24 cellular contexts compared by ENCODE assay signal in genomic region chr17:57533684-57534305, GRCh38.
A peak's percentile ranks its signal among the peaks of the same experiment; 100 is the strongest.
DNase-seq lines count a peak whose midpoint lies in the region; ATAC-seq and TF ChIP-seq lines count a peak whose summit lies in the region.
"Had no signal": no experiment of that assay in that cellular context is flagged by ENCODE, and none has a peak within 500 bp of the region (broad histone marks: within the 10 kb centered on the region; RNA-seq: fewer than 3 reads in every experiment).

No MANE protein-coding gene starts in this region.

- 86% methylated on average over 5 of the region's 5 CpGs for WGBS in right cardiac atrium
- 60% methylated on average over 1 of the region's 5 CpGs; no CpG with 5 or more reads in 1 of the 2 experiments for WGBS in IMR-90 (ENCODE audit: extremely low coverage in 2 of 2, insufficient read length in 1 of 2), 2 experiments
- WGBS in thymus, result 96% methylated on average over 5 of the region's 5 CpGs

- 0 out of 4 replicates have a peak, but pooled peaks cover 0 to 8% of the 10 kb centered on the region in 2 experiments for H3K79me1 ChIP-seq in IMR-90 (ENCODE audit: low read depth in 1 of 2, low read length in 2 of 2)

- H3K56ac ChIP-seq in IMR-90 (ENCODE audit: extremely low read depth, insufficient read depth, low read length), result no peak overlapping the region

- no peak overlapping the region for H3K14ac ChIP-seq in IMR-90 (replicated peaks; ENCODE audit: low read depth, low read length)

- H3K4me2 ChIP-seq in IMR-90 (ENCODE audit: low read depth, low read length), result no peak overlapping the region
- H3K4me2 ChIP-seq: smooth muscle cell had no signal

- no peaks in the 10 kb centered on the region for H3K36me3 Mint-ChIP-seq in brain

- TF ChIP-seq CTCF in IMR-90 (conservative IDR thresholded peaks at IDR 0.05; ENCODE audit: low read depth, low read length) (no peak), brain (conservative IDR thresholded peaks at IDR 0.05) (no peak)

- H2AK5ac ChIP-seq in IMR-90 (ENCODE audit: low read depth, low read length), result no peak overlapping the region

- intact Hi-C loops in left ventricle myocardium superior (cut with micrococcal nuclease), result no loop called here
- intact Hi-C loops in right cardiac atrium (cut with DNase I), result no loop called here
- intact Hi-C loops in IMR-90 (cut with micrococcal nuclease), result no loop called here

- no peak overlapping the region for H3K18ac ChIP-seq in IMR-90 (ENCODE audit: low read depth, low read length)

- H3K27me3 ChIP-seq in right cardiac atrium (ENCODE audit: control insufficient read depth, insufficient read depth) (no peaks in the 10 kb centered on the region), IMR-90 (ENCODE audit: control insufficient read depth, insufficient read depth, low read length) (no peaks in the 10 kb centered on the region), thymus (ENCODE audit: control insufficient read depth, insufficient read depth) (no peaks in the 10 kb centered on the region), MG63 (no peaks in the 10 kb centered on the region)
- H3K27me3 ChIP-seq: heart left ventricle, testis had no signal

- CTCF ChIA-PET in IMR-90 (lab: Yijun Ruan, JAX), result interaction anchor here (1.3 kb wide), 1 partner anchor 19 kb away, joined by 4 read pairs; no protein-coding TSS in a partner anchor

- no peak overlapping the region for H2BK5ac ChIP-seq in IMR-90 (ENCODE audit: low read depth, low read length, poor library complexity, severe bottlenecking)

- H3K4me3 Mint-ChIP-seq in brain, result no peak overlapping the region
- H3K4me3 Mint-ChIP-seq: CD4-positive, alpha-beta memory T cell; effector memory CD8-positive, alpha-beta T cell had no signal

- no peak for TF ChIP-seq POLR2A in IMR-90 (IDR thresholded peaks at IDR 0.05; ENCODE audit: low read depth, low read length)

- H3K36me3 ChIP-seq in IMR-90 (ENCODE audit: control insufficient read depth, insufficient read depth, low read length), result no peaks in the 10 kb centered on the region
- peaks cover 3% of the 10 kb centered on the region for H3K36me3 ChIP-seq in thymus (ENCODE audit: control insufficient read depth, insufficient read depth)
- H3K36me3 ChIP-seq in MG63, result no peaks in the 10 kb centered on the region

- no peak overlapping the region for H2BK120ac ChIP-seq in IMR-90 (ENCODE audit: low read depth, low read length)

- no peaks in the 10 kb centered on the region for H3K9me3 Mint-ChIP-seq in brain
- H3K9me3 Mint-ChIP-seq: CD4-positive, alpha-beta memory T cell; effector memory CD8-positive, alpha-beta T cell had no signal

- no peak overlapping the region for H3K23ac ChIP-seq in IMR-90 (ENCODE audit: low read depth, low read length)

- no peak overlapping the region for H4K5ac ChIP-seq in IMR-90 (ENCODE audit: low read depth, low read length)

- no peak overlapping the region for H2BK15ac ChIP-seq in IMR-90 (ENCODE audit: low read depth, low read length)

- no TSS peak for BruUV-seq in IMR-90 (replicated peaks; lab: Mats Ljungman, UMichigan)

- TF ChIP-seq RAD21 in IMR-90 (IDR thresholded peaks at IDR 0.05; ENCODE audit: low read length), result no peak

- H3K4me3 ChIP-seq in right cardiac atrium (ENCODE audit: low read length), result no peak overlapping the region
- no peak overlapping the region for H3K4me3 ChIP-seq in IMR-90 (ENCODE audit: insufficient read depth, low read depth, low read length)
- no peak overlapping the region for H3K4me3 ChIP-seq in thymus (ENCODE audit: low read length)
- no peak overlapping the region for H3K4me3 ChIP-seq in MG63
- H3K4me3 ChIP-seq: coronary artery, heart left ventricle, smooth muscle cell, testis had no signal

- H3K27me3 Mint-ChIP-seq in brain, result no peaks in the 10 kb centered on the region
- H3K27me3 Mint-ChIP-seq: CD4-positive, alpha-beta memory T cell; effector memory CD8-positive, alpha-beta T cell had no signal

- no peaks in the 10 kb centered on the region for H3K9me3 ChIP-seq in right cardiac atrium (ENCODE audit: control insufficient read depth, low read length)
- H3K9me3 ChIP-seq in IMR-90 (ENCODE audit: control insufficient read depth, insufficient read depth, low read length), result no peaks in the 10 kb centered on the region
- no peaks in the 10 kb centered on the region for H3K9me3 ChIP-seq in thymus (ENCODE audit: control insufficient read depth)
- H3K9me3 ChIP-seq in MG63, result no peaks in the 10 kb centered on the region
- H3K9me3 ChIP-seq: heart left ventricle, testis had no signal

- peaks cover 29% of the 10 kb centered on the region for H3K9me1 ChIP-seq in IMR-90 (ENCODE audit: insufficient read depth, low read length)

- peaks cover 44% of the 10 kb centered on the region for H3K4me1 Mint-ChIP-seq in brain

- in situ Hi-C loops in IMR-90 (cut with MboI; ENCODE audit: low sequenced_read_pairs), result no loop called here

- 0 out of 4 replicates have a peak overlapping the region, but pooled peaks of 1 of the 2 experiments have one; percentile 9 for H4K8ac ChIP-seq in IMR-90 (ENCODE audit: low read depth in 2 of 2, low read length in 2 of 2)

- H4K91ac ChIP-seq in IMR-90 (ENCODE audit: insufficient read depth, low read depth, low read length), result no peak overlapping the region; the same call in 1 of the 2 replicates

- 0 out of 2 replicates have a peak overlapping the region, but pooled peaks have one; percentile 40 for H3K4ac ChIP-seq in IMR-90 (ENCODE audit: low read depth, low read length)

- DNase-seq in left ventricle myocardium superior (no peak), right cardiac atrium (no peak), IMR-90 (no peak), SW 1271 (lab: John Stamatoyannopoulos, UW) (no peak), NCI-H2081 (lab: John Stamatoyannopoulos, UW) (no peak), MG63 (no peak)
- DNase-seq: amygdala; CD4-positive, alpha-beta memory T cell; DMS 273 treated with DMSO at 0.1 percent for 48 hours; effector memory CD8-positive, alpha-beta T cell; foreskin fibroblast; heart left ventricle; KG1; mammary epithelial cell; NCI-H1092; NCI-H187 treated with DMSO at 0.1 percent for 48 hours; NCI-H345; NCI-H774; T1000; testis had no signal

- ATAC-seq in left ventricle myocardium superior (peak; percentile 20), right cardiac atrium (no peak), IMR-90 (ENCODE audit: low read depth) (no peak)
- ATAC-seq: effector memory CD8-positive, alpha-beta T cell; heart left ventricle had no signal

- H4K20me1 ChIP-seq in IMR-90 (ENCODE audit: insufficient read depth, low read length), result no peaks in the 10 kb centered on the region

- H2AFZ ChIP-seq in IMR-90 (replicated peaks; ENCODE audit: low read length, poor library complexity), result no peak overlapping the region

- H2AK9ac ChIP-seq in IMR-90 (replicated peaks; ENCODE audit: low read depth, low read length, poor library complexity), result no peak overlapping the region

- dilution Hi-C loops in IMR-90 (cut with HindIII; ENCODE audit: low sequenced_read_pairs, unreplicated experiment), result no loop called here

- H3K9ac ChIP-seq in IMR-90 (ENCODE audit: low read depth, low read length), result no peak overlapping the region

- no peak overlapping the region for H3K27ac ChIP-seq in right cardiac atrium (ENCODE audit: low read length)
- H3K27ac ChIP-seq in IMR-90 (ENCODE audit: insufficient read depth, low read length), result no peak overlapping the region
- peak overlapping the region; percentile 25 for H3K27ac ChIP-seq in thymus (ENCODE audit: low read depth)
- H3K27ac ChIP-seq: coronary artery, testis had no signal

- peak overlapping the region in 4 of 5 experiments; percentile 12 to 96 (median 58) for H3K27ac Mint-ChIP-seq in brain

- no peak overlapping the region for H2BK20ac ChIP-seq in IMR-90 (ENCODE audit: low read depth, low read length)

- H3K4me1 ChIP-seq in right cardiac atrium (ENCODE audit: control insufficient read depth, insufficient read depth, low read length), result peaks cover 8% of the 10 kb centered on the region
- H3K4me1 ChIP-seq in IMR-90 (ENCODE audit: control insufficient read depth, insufficient read depth, low read length), result peaks cover 15% of the 10 kb centered on the region
- peaks cover 59% of the 10 kb centered on the region for H3K4me1 ChIP-seq in thymus (ENCODE audit: control insufficient read depth, insufficient read depth, low read length)

- POLR2A ChIA-PET in IMR-90 (lab: Charles Lee; ENCODE audit: unreplicated experiment), result no interaction called here

TF ChIP-seq in IMR-90, 13 proteins besides CTCF, POLR2A, EP300 and RAD21:
- no peak for TF ChIP-seq MAFK (IDR thresholded peaks at IDR 0.05; ENCODE audit: low read depth, low read length)
- TF ChIP-seq CHD1 (IDR thresholded peaks at IDR 0.05; ENCODE audit: low read depth, low read length), result no peak
- no peak for TF ChIP-seq RCOR1 (IDR thresholded peaks at IDR 0.05; ENCODE audit: insufficient replicate concordance, low read length)
- TF ChIP-seq USF2 (IDR thresholded peaks at IDR 0.05; ENCODE audit: low read depth, low read length), result no peak
- no peak for TF ChIP-seq SMC3 (IDR thresholded peaks at IDR 0.05; ENCODE audit: low read depth, low read length)
- TF ChIP-seq MAZ (IDR thresholded peaks at IDR 0.05; ENCODE audit: borderline replicate concordance, low read depth, low read length), result no peak
- TF ChIP-seq FOS (IDR thresholded peaks at IDR 0.05; ENCODE audit: low read depth, low read length), result no peak
- no peak for TF ChIP-seq CEBPB (IDR thresholded peaks at IDR 0.05; ENCODE audit: low read depth, low read length)
- no peak for TF ChIP-seq MXI1 (IDR thresholded peaks at IDR 0.05; ENCODE audit: borderline replicate concordance, low read depth, low read length)
- TF ChIP-seq RFX5 (IDR thresholded peaks at IDR 0.05; ENCODE audit: low read depth, low read length), result no peak
- TF ChIP-seq BHLHE40 (IDR thresholded peaks at IDR 0.05; ENCODE audit: low read depth, low read length), result no peak
- no peak for TF ChIP-seq ELK1 (IDR thresholded peaks at IDR 0.05; ENCODE audit: borderline replicate concordance, low read depth, low read length)
- TF ChIP-seq NFE2L2 (IDR thresholded peaks at IDR 0.05; ENCODE audit: low read depth, low read length), result no peak
